Comparison of ENCODE assay signal across 8 cellular contexts in the genomic region with DNA sequence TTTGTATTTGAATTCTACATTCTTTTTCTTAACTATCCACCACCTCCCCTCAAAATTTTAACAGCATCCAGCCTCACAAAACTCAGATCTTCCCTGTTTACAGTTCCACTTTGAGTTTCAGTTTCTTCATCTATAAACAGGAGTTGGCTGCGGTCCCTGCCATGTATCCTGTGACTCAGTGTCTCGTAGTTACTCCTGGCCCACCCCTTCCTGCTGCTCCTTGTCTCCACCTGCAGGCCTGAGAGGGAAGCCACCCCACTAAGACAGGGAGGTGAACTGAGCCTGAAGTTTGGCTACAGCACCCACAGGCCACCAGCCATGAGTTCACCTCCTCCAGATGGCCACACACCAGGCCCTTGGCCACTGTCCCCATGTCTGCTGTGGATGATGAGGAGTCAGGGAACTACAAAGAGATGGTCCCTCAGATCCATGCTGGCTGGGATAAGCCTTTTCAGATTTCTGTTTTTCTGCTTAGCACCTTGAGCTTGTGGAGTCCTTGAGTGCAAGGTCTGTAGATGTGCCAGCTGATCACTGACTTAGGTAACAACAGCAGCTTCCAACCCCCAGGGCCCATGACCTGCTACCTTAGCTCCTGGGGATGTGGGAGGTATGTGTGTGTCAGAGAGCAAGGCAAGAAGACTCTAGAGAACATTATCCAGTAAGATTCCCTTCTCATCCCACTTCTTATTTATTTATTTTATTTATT. TPM values are rescaled to one million over a fixed set of nuclear protein-coding genes. Genes with fewer than 3 reads are reported as not detected.
DNase-seq lines count a peak whose midpoint lies in the region; ATAC-seq and TF ChIP-seq lines count a peak whose summit lies in the region.

No MANE protein-coding gene starts in this region.

- TF ChIP-seq POLR2A in breast epithelium (IDR thresholded peaks at IDR 0.05), result no peak

- peaks cover 9% of the 10 kb centered on the region for H3K4me1 Mint-ChIP-seq in MCF 10A (ENCODE audit: insufficient read depth, unreplicated experiment)
- peaks cover 66% of the 10 kb centered on the region for H3K4me1 Mint-ChIP-seq in activated CD8-positive, alpha-beta memory T cell treated with anti-CD3 and anti-CD28 coated beads, Interleukin-2, amount 10 ng/mL, durations not matched to agents 7 days and 5 days

- peaks cover 31% of the 10 kb centered on the region for H3F3A ChIP-seq in MM.1S (ENCODE audit: insufficient read depth, low read length)

- no peaks in the 10 kb centered on the region for H3K9me2 ChIP-seq in MM.1S (replicated peaks; ENCODE audit: insufficient read depth, low read length)

- no TSS peak for BruUV-seq in MCF 10A (replicated peaks; lab: Mats Ljungman, UMichigan)

- H3K4me1 ChIP-seq in breast epithelium (no peaks in the 10 kb centered on the region), MM.1S (ENCODE audit: low read length) (peaks cover 45% of the 10 kb centered on the region), cardiac muscle cell (ENCODE audit: low read depth) (no peaks in the 10 kb centered on the region)

- H3K27ac Mint-ChIP-seq in MCF 10A (ENCODE audit: low read depth, unreplicated experiment), result no peak overlapping the region
- peak overlapping the region; percentile 96 for H3K27ac Mint-ChIP-seq in activated CD8-positive, alpha-beta memory T cell treated with anti-CD3 and anti-CD28 coated beads, Interleukin-2, amount 10 ng/mL, durations not matched to agents 7 days and 5 days

- no peak overlapping the region for H3K27ac ChIP-seq in breast epithelium
- peak overlapping the region; percentile 48; the same call in 1 of the 2 replicates for H3K27ac ChIP-seq in MM.1S (ENCODE audit: low read length)
- H3K27ac ChIP-seq in cardiac muscle cell, result no peak overlapping the region

- no peak overlapping the region for H3K4me3 Mint-ChIP-seq in MCF 10A (ENCODE audit: unreplicated experiment)
- H3K4me3 Mint-ChIP-seq in activated CD8-positive, alpha-beta memory T cell treated with anti-CD3 and anti-CD28 coated beads, Interleukin-2, amount 10 ng/mL, durations not matched to agents 7 days and 5 days, result peak overlapping the region; percentile 51

- TF ChIP-seq CTCF in MCF 10A (IDR thresholded peaks at IDR 0.05; ENCODE audit: unreplicated experiment), result peak; percentile 29
- TF ChIP-seq CTCF in breast epithelium (IDR thresholded peaks at IDR 0.05), result no peak
- peak; percentile 85 for TF ChIP-seq CTCF in MM.1S (IDR thresholded peaks at IDR 0.05; ENCODE audit: low read length)
- TF ChIP-seq CTCF in cardiac muscle cell (IDR thresholded peaks at IDR 0.05; ENCODE audit: low read depth, low read length), result peak; percentile 60

- H3K4me2 ChIP-seq in MM.1S (ENCODE audit: low read depth, low read length), result peak overlapping the region; percentile 64; the same call in 1 of the 2 replicates

- DNase-seq in MCF 10A (ENCODE audit: unreplicated experiment) (peak; percentile 74), breast epithelium (ENCODE audit: low spot score in 2 of 2) (no peak), MM.1S (peak; percentile 51), cardiac muscle cell (ENCODE audit: low read depth in 1 of 2, low spot score in 1 of 2) (peak in 1 of 2 donors; percentile 63), hippocampal formation (lab: John Stamatoyannopoulos, UW) (no peak), NCI-H2081 (lab: John Stamatoyannopoulos, UW) (no peak)
- DNase-seq in activated CD8-positive, alpha-beta memory T cell treated with anti-CD3 and anti-CD28 coated beads, Interleukin-2, amount 10 ng/mL, durations not matched to agents 7 days and 5 days, result peak; percentile 91
- peak; percentile 33 for DNase-seq in stimulated activated CD8-positive, alpha-beta memory T cell treated with anti-CD3 and anti-CD28 coated beads, Interleukin-12 subunit alpha, Interleukin-12 subunit beta, amount 100 ng/mL, for 24 hours (ENCODE audit: extremely low read depth)

- no peaks in the 10 kb centered on the region for H3K79me2 ChIP-seq in MM.1S (ENCODE audit: low read length)

- H2AFZ ChIP-seq in MM.1S (ENCODE audit: low read length), result peak overlapping the region; percentile 0; the same call in 1 of the 2 replicates

- H4K20me1 ChIP-seq in MM.1S (ENCODE audit: insufficient read depth, low read length), result no peaks in the 10 kb centered on the region

- H3K27me3 ChIP-seq in breast epithelium (no peaks in the 10 kb centered on the region), MM.1S (replicated peaks; ENCODE audit: insufficient read depth, low read length) (no peaks in the 10 kb centered on the region), cardiac muscle cell (no peaks in the 10 kb centered on the region)

- H3K9me3 ChIP-seq in breast epithelium (no peaks in the 10 kb centered on the region), MM.1S (replicated peaks; ENCODE audit: insufficient read depth, low read length) (no peaks in the 10 kb centered on the region), cardiac muscle cell (ENCODE audit: low read depth) (no peaks in the 10 kb centered on the region)

- POLR2A ChIA-PET in MCF 10A (lab: Yijun Ruan, JAX), result no interaction called here

- intact Hi-C loops in MCF 10A (cut with micrococcal nuclease) (no loop called here), breast epithelium (cut with DNase I; ENCODE audit: low total_unique reads) (no loop called here)

- CTCF ChIA-PET in MCF 10A (lab: Yijun Ruan, JAX), result interaction anchor here (0.6 to 1.5 kb wide), 3 partner anchors 9 to 273 kb away, joined by 3 to 9 read pairs (median 3); no protein-coding TSS in a partner anchor
- CTCF ChIA-PET in activated CD8-positive, alpha-beta memory T cell treated with anti-CD3 and anti-CD28 coated beads, Interleukin-2, amount 10 ng/mL, durations not matched to agents 7 days and 5 days (lab: Charles Lee), result interaction anchor here (0.9 to 6.8 kb wide), 9 partner anchors 8 to 548 kb away, joined by 3 to 121 read pairs (median 4); no protein-coding TSS in a partner anchor

- ATAC-seq in activated CD8-positive, alpha-beta memory T cell treated with anti-CD3 and anti-CD28 coated beads, Interleukin-2, amount 10 ng/mL, durations not matched to agents 7 days and 5 days, result peak; percentile 89

- H3K4me3 ChIP-seq in breast epithelium (no peak overlapping the region), MM.1S (ENCODE audit: low read length) (peak overlapping the region; percentile 31; the same call in 1 of the 2 replicates), cardiac muscle cell (no peak overlapping the region)

- H3K9me3 Mint-ChIP-seq in MCF 10A (ENCODE audit: unreplicated experiment), result no peaks in the 10 kb centered on the region
- H3K9me3 Mint-ChIP-seq in activated CD8-positive, alpha-beta memory T cell treated with anti-CD3 and anti-CD28 coated beads, Interleukin-2, amount 10 ng/mL, durations not matched to agents 7 days and 5 days (ENCODE audit: low read depth), result no peaks in the 10 kb centered on the region

- no peaks in the 10 kb centered on the region for H3K27me3 Mint-ChIP-seq in MCF 10A (ENCODE audit: insufficient read depth, unreplicated experiment)
- no peaks in the 10 kb centered on the region for H3K27me3 Mint-ChIP-seq in activated CD8-positive, alpha-beta memory T cell treated with anti-CD3 and anti-CD28 coated beads, Interleukin-2, amount 10 ng/mL, durations not matched to agents 7 days and 5 days

- no peak overlapping the region for H3K9ac ChIP-seq in MM.1S (ENCODE audit: low read length)

- no peaks in the 10 kb centered on the region for H3K36me3 Mint-ChIP-seq in MCF 10A (ENCODE audit: insufficient read depth, unreplicated experiment)
- peaks cover 35% of the 10 kb centered on the region for H3K36me3 Mint-ChIP-seq in activated CD8-positive, alpha-beta memory T cell treated with anti-CD3 and anti-CD28 coated beads, Interleukin-2, amount 10 ng/mL, durations not matched to agents 7 days and 5 days

- H3K36me3 ChIP-seq in breast epithelium (no peaks in the 10 kb centered on the region), MM.1S (replicated peaks; ENCODE audit: insufficient read depth, low read length) (no peaks in the 10 kb centered on the region), cardiac muscle cell (no peaks in the 10 kb centered on the region)

RNA-seq across cellular contexts. Expression of a gene that starts 37.5 kb away (rescaled TPM):
- total RNA-seq in MCF 10A (2022) (not detected in 2 replicates), breast epithelium (10 to 100 TPM in 1 of 3 donors, 1 to 10 TPM in 2; 7.3 to 12.6 (median 7.5) TPM), cardiac muscle cell (not detected in 2 replicates)
- 10 to 100 TPM; 23.4 to 25.3 TPM for total RNA-seq in activated CD8-positive, alpha-beta memory T cell treated with anti-CD3 and anti-CD28 coated beads, Interleukin-2, amount 10 ng/mL, durations not matched to agents 7 days and 5 days
- 0.20 TPM in 1 of 2 replicates, not detected in the other for polyA plus RNA-seq in cardiac muscle cell

Comparison
In these comparisons a context has a peak if more than half of its experiments do, and no peak if none do; other contexts are left out.
1. DNase-seq: peak in MCF 10A (single experiment), MM.1S (single experiment), activated CD8-positive, alpha-beta memory T cell treated with anti-CD3 and anti-CD28 coated beads, Interleukin-2, amount 10 ng/mL, durations not matched to agents 7 days and 5 days (single experiment) and stimulated activated CD8-positive, alpha-beta memory T cell treated with anti-CD3 and anti-CD28 coated beads, Interleukin-12 subunit alpha, Interleukin-12 subunit beta, amount 100 ng/mL, for 24 hours (single experiment); none in breast epithelium (0 of 2), hippocampal formation (0 of 2) and NCI-H2081 (0 of 2).
2. CTCF ChIP-seq: peak in MCF 10A (single experiment), MM.1S (single experiment) and cardiac muscle cell (single experiment); none in breast epithelium (0 of 3).